In the genomic region with DNA sequence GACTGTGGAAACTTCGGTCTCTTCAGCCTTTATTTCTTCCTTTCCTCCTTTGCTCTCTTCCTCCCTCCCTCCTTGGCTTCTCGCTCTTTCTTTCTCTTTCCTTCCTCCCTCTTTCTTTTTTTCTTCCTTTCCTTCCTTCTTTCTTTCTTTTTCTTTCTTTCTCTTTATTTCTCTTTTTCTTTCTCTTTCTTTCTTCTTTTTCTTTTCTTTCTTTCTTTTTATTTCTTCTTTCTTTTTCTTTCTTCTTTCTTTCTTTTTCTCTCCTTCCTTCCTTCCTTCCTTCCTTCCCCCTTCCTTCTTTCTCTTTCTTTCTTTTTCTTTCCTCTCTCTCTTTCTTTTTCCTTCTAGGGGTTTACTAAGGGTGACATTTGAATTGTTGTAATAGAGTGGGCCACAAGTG, we compare ENCODE assay signal across 21 cellular contexts.
"Had no signal": no experiment of that assay in that cellular context is flagged by ENCODE, and none has a peak within 500 bp of the region (broad histone marks: within the 10 kb centered on the region; RNA-seq: fewer than 3 reads in every experiment).

No MANE protein-coding gene starts in this region.

- H3K27ac ChIP-seq: dorsolateral prefrontal cortex, neural progenitor cell, prostate gland, right atrium auricular region, sigmoid colon, stomach, thyroid gland, vagina had no signal

- DNase-seq: effector CD4-positive, alpha-beta T cell; head of caudate nucleus; kidney; natural killer cell; nucleus accumbens; sigmoid colon; stimulated activated CD4-positive, alpha-beta T cell treated with anti-CD3 and anti-CD28 coated beads, Interleukin-2, amount 100 ng/mL, for 24 hours; stimulated activated CD4-positive, alpha-beta T cell treated with anti-CD3 and anti-CD28 coated beads, Interleukin-4, amount 100 ng/mL, for 24 hours; stimulated activated naive CD4-positive, alpha-beta T cell treated with Interleukin-2 at 50 U/mL for 16 hours; stomach; thyroid gland had no signal

- H3K9ac ChIP-seq: neural progenitor cell had no signal

- H3K4me3 Mint-ChIP-seq: memory B cell; natural killer cell; neural progenitor cell; stimulated activated effector memory CD8-positive, alpha-beta T cell treated with anti-CD3 and anti-CD28 coated beads, Interleukin-12 subunit alpha, Interleukin-12 subunit beta, amount 100 ng/mL, for 72 hours had no signal

- H3K9me3 ChIP-seq: prostate gland, right atrium auricular region, sigmoid colon, stomach, thyroid gland, vagina had no signal

- H3K36me3 ChIP-seq: neural progenitor cell, prostate gland, right atrium auricular region, sigmoid colon, stomach, thyroid gland, vagina had no signal

- H3K4me1 Mint-ChIP-seq: memory B cell; natural killer cell; stimulated activated effector memory CD8-positive, alpha-beta T cell treated with anti-CD3 and anti-CD28 coated beads, Interleukin-12 subunit alpha, Interleukin-12 subunit beta, amount 100 ng/mL, for 72 hours had no signal

- H3K27ac Mint-ChIP-seq: memory B cell; natural killer cell; stimulated activated effector memory CD8-positive, alpha-beta T cell treated with anti-CD3 and anti-CD28 coated beads, Interleukin-12 subunit alpha, Interleukin-12 subunit beta, amount 100 ng/mL, for 72 hours had no signal

- H3K36me3 Mint-ChIP-seq: memory B cell; natural killer cell; neural progenitor cell; stimulated activated effector memory CD8-positive, alpha-beta T cell treated with anti-CD3 and anti-CD28 coated beads, Interleukin-12 subunit alpha, Interleukin-12 subunit beta, amount 100 ng/mL, for 72 hours had no signal

- H3K4me3 ChIP-seq: dorsolateral prefrontal cortex, lung, neural progenitor cell, prostate gland, right atrium auricular region, sigmoid colon, stomach, thyroid gland, vagina had no signal

- H3K9me3 Mint-ChIP-seq: memory B cell, natural killer cell, neural progenitor cell had no signal

- H2AFZ ChIP-seq: neural progenitor cell had no signal

- H3K4me1 ChIP-seq: prostate gland, right atrium auricular region, sigmoid colon, stomach, vagina had no signal

- ATAC-seq: left lobe of liver; natural killer cell; stimulated activated effector memory CD8-positive, alpha-beta T cell treated with anti-CD3 and anti-CD28 coated beads, Interleukin-12 subunit alpha, Interleukin-12 subunit beta, amount 100 ng/mL, for 72 hours had no signal

- H3K27me3 ChIP-seq: dorsolateral prefrontal cortex, neural progenitor cell, right atrium auricular region, sigmoid colon, stomach, thyroid gland, vagina had no signal

- FAIRE-seq: frontal cortex, kidney had no signal

- H3K4me2 ChIP-seq: neural progenitor cell had no signal
